7 cellular contexts compared by ENCODE assay signal in genomic region chr7:139714163-139714901, GRCh38.
DNase-seq lines count a peak whose midpoint lies in the region; ATAC-seq and TF ChIP-seq lines count a peak whose summit lies in the region.

No MANE protein-coding gene starts in this region.

- WGBS in gastroesophageal sphincter (ENCODE audit: low coverage in 1 of 2), 2 donors = 80% methylated on average over 21 of the region's 23 CpGs; no CpG with 5 or more reads in 1 of the 2 donors
- 83 to 88% methylated on average over 7 to 23 of the region's 23 CpGs for WGBS in transverse colon (ENCODE audit: low coverage in 1 of 2), 2 donors

- no peaks in the 10 kb centered on the region for H3K9me3 ChIP-seq in gastroesophageal sphincter
- H3K9me3 ChIP-seq in transverse colon = no peaks in the 10 kb centered on the region
- H3K9me3 ChIP-seq in MM.1S (replicated peaks; ENCODE audit: insufficient read depth, low read length) = no peaks in the 10 kb centered on the region

- intact Hi-C loops in transverse colon (cut with DNase I; ENCODE audit: low total_unique reads) = no loop called here

- peaks cover 18% of the 10 kb centered on the region for H3K79me2 ChIP-seq in MM.1S (ENCODE audit: low read length)

- DNase-seq in transverse colon = peak; percentile 54
- no peak for DNase-seq in MM.1S
- no peak for DNase-seq in NCI-H2107 treated with DMSO at 0.1 percent for 48 hours (lab: John Stamatoyannopoulos, UW; ENCODE audit: unreplicated experiment)
- DNase-seq in SIG-M5 (lab: John Stamatoyannopoulos, UW) = no peak

- TF ChIP-seq CTCF in gastroesophageal sphincter (IDR thresholded peaks at IDR 0.05) (no peak), transverse colon (IDR thresholded peaks at IDR 0.05) (no peak), MM.1S (IDR thresholded peaks at IDR 0.05; ENCODE audit: low read length) (no peak)

- H3K4me2 ChIP-seq in MM.1S (ENCODE audit: low read depth, low read length) = no peak overlapping the region

- no peak for TF ChIP-seq POLR2A in gastroesophageal sphincter (IDR thresholded peaks at IDR 0.05)
- TF ChIP-seq POLR2A in transverse colon (IDR thresholded peaks at IDR 0.05) = no peak

- H3K36me3 ChIP-seq in gastroesophageal sphincter (peaks cover 0 to 51% of the 10 kb centered on the region in 2 donors), transverse colon (peaks cover 0 to 17% (median 6%) of the 10 kb centered on the region in 4 donors), MM.1S (replicated peaks; ENCODE audit: insufficient read depth, low read length) (peaks cover 7% of the 10 kb centered on the region; the same call in 1 of the 2 replicates)

- H2AFZ ChIP-seq in MM.1S (ENCODE audit: low read length) = no peak overlapping the region

- no peak for TF ChIP-seq EP300 in gastroesophageal sphincter (IDR thresholded peaks at IDR 0.05)
- TF ChIP-seq EP300 in transverse colon (IDR thresholded peaks at IDR 0.05; ENCODE audit: low read depth) = no peak

- no peaks in the 10 kb centered on the region for H3K27me3 ChIP-seq in gastroesophageal sphincter
- no peaks in the 10 kb centered on the region for H3K27me3 ChIP-seq in transverse colon
- H3K27me3 ChIP-seq in MM.1S (replicated peaks; ENCODE audit: insufficient read depth, low read length) = no peaks in the 10 kb centered on the region

- ATAC-seq in GM19438 (IDR thresholded peaks at IDR 0.05; ENCODE audit: low read depth, unreplicated experiment) (peak; percentile 98), HG03097 (IDR thresholded peaks at IDR 0.05; ENCODE audit: low FRiP score, unreplicated experiment) (peak; percentile 81), gastroesophageal sphincter (peak; percentile 36)

- peaks cover 0 to 21% (median 0%) of the 10 kb centered on the region in 3 donors for H3K4me1 ChIP-seq in gastroesophageal sphincter
- no peaks in the 10 kb centered on the region for H3K4me1 ChIP-seq in transverse colon
- H3K4me1 ChIP-seq in MM.1S (ENCODE audit: low read length) = no peaks in the 10 kb centered on the region

- H3K4me3 ChIP-seq in gastroesophageal sphincter = no peak overlapping the region
- no peak overlapping the region for H3K4me3 ChIP-seq in transverse colon
- H3K4me3 ChIP-seq in MM.1S (ENCODE audit: low read length) = no peak overlapping the region

- no peaks in the 10 kb centered on the region for H4K20me1 ChIP-seq in MM.1S (ENCODE audit: insufficient read depth, low read length)

- H3K27ac ChIP-seq in gastroesophageal sphincter = peak overlapping the region in 3 of 4 donors; percentile 7 to 37 (median 30)
- H3K27ac ChIP-seq in transverse colon = peak overlapping the region in 1 of 4 donors; percentile 25
- H3K27ac ChIP-seq in MM.1S (ENCODE audit: low read length) = no peak overlapping the region

- H3K9me2 ChIP-seq in MM.1S (replicated peaks; ENCODE audit: insufficient read depth, low read length) = no peaks in the 10 kb centered on the region

- H3F3A ChIP-seq in MM.1S (ENCODE audit: insufficient read depth, low read length) = no peaks in the 10 kb centered on the region

- in situ Hi-C loops in transverse colon (cut with MboI; ENCODE audit: low pct_ligation_motif_present in 1 of 4, low pct_unique_long_range_greater_than_20kb in 1 of 4, low sequenced_read_pairs in 3 of 4) = no loop called here

- no peak overlapping the region for H3K9ac ChIP-seq in MM.1S (ENCODE audit: low read length)

Comparison
In these comparisons a context has a peak if more than half of its experiments do, and no peak if none do; other contexts are left out.
1. ATAC-seq: peak in every context shown above with its lines; median percentile 98 in GM19438; 81 in HG03097; 36 in gastroesophageal sphincter.